In the genomic region with DNA sequence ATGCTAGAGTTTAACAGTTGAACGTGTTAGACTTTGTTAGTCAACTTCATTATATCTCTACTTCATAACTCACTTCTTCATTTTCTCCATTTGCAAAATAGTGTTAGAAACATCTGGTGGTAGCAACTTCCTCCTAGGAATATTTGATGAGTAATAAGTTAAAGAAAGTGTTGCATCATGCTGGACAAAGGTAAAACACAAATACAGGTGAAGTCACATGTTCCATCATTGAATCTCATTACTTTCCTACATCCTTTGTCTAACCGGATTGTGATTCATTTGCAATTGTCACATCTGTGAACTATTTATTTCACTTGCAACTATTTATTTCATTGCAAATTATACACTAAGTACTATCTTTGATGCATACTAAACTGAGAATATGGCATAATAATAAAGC, we compare ENCODE assay signal across 28 cellular contexts.
"Had no signal": no experiment of that assay in that cellular context is flagged by ENCODE, and none has a peak within 500 bp of the region (broad histone marks: within the 10 kb centered on the region; RNA-seq: fewer than 3 reads in every experiment).

No MANE protein-coding gene starts in this region.

- H3K36me3 Mint-ChIP-seq: activated CD8-positive, alpha-beta memory T cell treated with anti-CD3 and anti-CD28 coated beads, Interleukin-2, amount 10 ng/mL, durations not matched to agents 7 days and 5 days; activated naive CD8-positive, alpha-beta T cell treated with anti-CD3 and anti-CD28 coated beads for 36 hours; naive B cell; type B pancreatic cell had no signal

- H3K27me3 Mint-ChIP-seq: activated B cell treated with CpG ODN at 0.5 μM for 24 hours; activated CD4-positive, alpha-beta memory T cell treated with anti-CD3 and anti-CD28 coated beads, Interleukin-2, amount 10 ng/mL, durations not matched to agents 7 days and 5 days; activated CD8-positive, alpha-beta memory T cell treated with anti-CD3 and anti-CD28 coated beads, Interleukin-2, amount 10 ng/mL, durations not matched to agents 7 days and 5 days; activated naive CD8-positive, alpha-beta T cell treated with anti-CD3 and anti-CD28 coated beads for 36 hours; activated T-helper 17 cell treated with anti-CD3 and anti-CD28 coated beads, Interleukin-2, amount 50 U/mL, for 72 hours; naive B cell; progenitor cell of endocrine pancreas; type B pancreatic cell had no signal

- H3K27me3 ChIP-seq: body of pancreas, colonic mucosa, gastrocnemius medialis, left lung, right atrium auricular region, stomach had no signal

- H3K4me1 ChIP-seq: body of pancreas, colonic mucosa, gastrocnemius medialis, left lung, right atrium auricular region had no signal

- H3K4me3 ChIP-seq: body of pancreas, colonic mucosa, gastrocnemius medialis, left lung, right atrium auricular region, skin epidermis, stomach had no signal

- H3K4me1 Mint-ChIP-seq: activated CD4-positive, alpha-beta memory T cell treated with anti-CD3 and anti-CD28 coated beads, Interleukin-2, amount 10 ng/mL, durations not matched to agents 7 days and 5 days; activated CD8-positive, alpha-beta memory T cell treated with anti-CD3 and anti-CD28 coated beads, Interleukin-2, amount 10 ng/mL, durations not matched to agents 7 days and 5 days; activated naive CD8-positive, alpha-beta T cell treated with anti-CD3 and anti-CD28 coated beads for 36 hours; activated T-helper 17 cell treated with anti-CD3 and anti-CD28 coated beads, Interleukin-2, amount 50 U/mL, for 72 hours; naive B cell; neural crest cell had no signal

- DNase-seq: activated B cell treated with CpG ODN at 0.5 μM for 24 hours; activated CD4-positive, alpha-beta memory T cell treated with anti-CD3 and anti-CD28 coated beads, Interleukin-2, amount 10 ng/mL, durations not matched to agents 7 days and 5 days; activated CD4-positive, alpha-beta T cell treated with anti-CD3 and anti-CD28 coated beads for 48 hours; activated CD8-positive, alpha-beta memory T cell treated with anti-CD3 and anti-CD28 coated beads, Interleukin-2, amount 10 ng/mL, durations not matched to agents 7 days and 5 days; activated naive CD4-positive, alpha-beta T cell; activated naive CD8-positive, alpha-beta T cell treated with anti-CD3 and anti-CD28 coated beads for 36 hours; activated T-cell treated with anti-CD3 and anti-CD28 coated beads, Interleukin-2, amount 50 U/mL, for 1 hour; amygdala; body of pancreas; central memory CD4-positive, alpha-beta T cell; colonic mucosa; endodermal cell; erythroblast; gastrocnemius medialis; head of caudate nucleus; kidney; left lung; naive B cell; stimulated activated CD4-positive, alpha-beta T cell treated with anti-CD3 and anti-CD28 coated beads, Interleukin-15, amount 100 ng/mL, for 24 hours; stimulated activated CD4-positive, alpha-beta T cell treated with anti-CD3 and anti-CD28 coated beads, Interleukin-2, amount 100 ng/mL, for 48 hours; stomach had no signal

- H3K4me3 Mint-ChIP-seq: activated B cell treated with CpG ODN at 0.5 μM for 24 hours; activated CD4-positive, alpha-beta memory T cell treated with anti-CD3 and anti-CD28 coated beads, Interleukin-2, amount 10 ng/mL, durations not matched to agents 7 days and 5 days; activated CD8-positive, alpha-beta memory T cell treated with anti-CD3 and anti-CD28 coated beads, Interleukin-2, amount 10 ng/mL, durations not matched to agents 7 days and 5 days; activated naive CD8-positive, alpha-beta T cell treated with anti-CD3 and anti-CD28 coated beads for 36 hours; activated T-helper 17 cell treated with anti-CD3 and anti-CD28 coated beads, Interleukin-2, amount 50 U/mL, for 72 hours; endodermal cell; naive B cell; neural crest cell; T-helper 2 cell treated with Interferon-gamma antibody and Interleukin-4, amounts not matched to agents 5 μg/mL and 100 μg/mL, for 36 hours; type B pancreatic cell had no signal

- H3K9me3 ChIP-seq: body of pancreas, colonic mucosa, gastrocnemius medialis, left lung, right atrium auricular region, stomach had no signal

- H3K36me3 ChIP-seq: colonic mucosa, gastrocnemius medialis, left lung, right atrium auricular region, stomach had no signal

- ATAC-seq: activated CD8-positive, alpha-beta memory T cell treated with anti-CD3 and anti-CD28 coated beads, Interleukin-2, amount 10 ng/mL, durations not matched to agents 7 days and 5 days; activated T-helper 17 cell treated with anti-CD3 and anti-CD28 coated beads, Interleukin-2, amount 50 U/mL, for 72 hours; body of pancreas; gastrocnemius medialis; left lung had no signal

- H3K9me3 Mint-ChIP-seq: activated B cell treated with CpG ODN at 0.5 μM for 24 hours; activated CD4-positive, alpha-beta memory T cell treated with anti-CD3 and anti-CD28 coated beads, Interleukin-2, amount 10 ng/mL, durations not matched to agents 7 days and 5 days; activated naive CD8-positive, alpha-beta T cell treated with anti-CD3 and anti-CD28 coated beads for 36 hours; activated T-helper 17 cell treated with anti-CD3 and anti-CD28 coated beads, Interleukin-2, amount 50 U/mL, for 72 hours; endodermal cell; naive B cell; neural crest cell; T-helper 2 cell treated with Interferon-gamma antibody and Interleukin-4, amounts not matched to agents 5 μg/mL and 100 μg/mL, for 36 hours had no signal

- H3K27ac Mint-ChIP-seq: activated B cell treated with CpG ODN at 0.5 μM for 24 hours; activated CD4-positive, alpha-beta memory T cell treated with anti-CD3 and anti-CD28 coated beads, Interleukin-2, amount 10 ng/mL, durations not matched to agents 7 days and 5 days; activated CD8-positive, alpha-beta memory T cell treated with anti-CD3 and anti-CD28 coated beads, Interleukin-2, amount 10 ng/mL, durations not matched to agents 7 days and 5 days; activated naive CD8-positive, alpha-beta T cell treated with anti-CD3 and anti-CD28 coated beads for 36 hours; activated T-helper 17 cell treated with anti-CD3 and anti-CD28 coated beads, Interleukin-2, amount 50 U/mL, for 72 hours; endodermal cell; progenitor cell of endocrine pancreas; T-helper 2 cell treated with Interferon-gamma antibody and Interleukin-4, amounts not matched to agents 5 μg/mL and 100 μg/mL, for 36 hours; type B pancreatic cell had no signal

- H3K27ac ChIP-seq: body of pancreas, colonic mucosa, gastrocnemius medialis, left lung, right atrium auricular region, skin epidermis, stomach had no signal
